ENCODE assay signal across 10 cellular contexts in genomic region chr21:38351961-38352521, GRCh38.
A peak's percentile ranks its signal among the peaks of the same experiment; 100 is the strongest.
DNase-seq lines count a peak whose midpoint lies in the region; ATAC-seq, FAIRE-seq and TF ChIP-seq lines count a peak whose summit lies in the region.
"Had no signal": no experiment of that assay in that cellular context is flagged by ENCODE, and none has a peak within 500 bp of the region (broad histone marks: within the 10 kb centered on the region; RNA-seq: fewer than 3 reads in every experiment).

No MANE protein-coding gene starts in this region.

- TF ChIP-seq POLR2A in upper lobe of left lung (IDR thresholded peaks at IDR 0.05), result peak in 1 of 4 donors; percentile 21

- peak; percentile 68 for FAIRE-seq in RCC 7860 (lab: Jason Lieb, UNC)

- H3K36me3 Mint-ChIP-seq in activated CD4-positive, alpha-beta T cell treated with anti-CD3 and anti-CD28 coated beads, Interleukin-2, amount 10 ng/mL, durations not matched to agents 24 days and 14 days (ENCODE audit: low read depth), result no peaks in the 10 kb centered on the region
- no peaks in the 10 kb centered on the region for H3K36me3 Mint-ChIP-seq in activated naive CD8-positive, alpha-beta T cell treated with anti-CD3 and anti-CD28 coated beads, Interleukin-2, amount 50 U/mL, for 24 hours (ENCODE audit: low read depth)

- DNase-seq in activated CD4-positive, alpha-beta T cell treated with anti-CD3 and anti-CD28 coated beads, Interleukin-2, amount 10 ng/mL, durations not matched to agents 24 days and 14 days, result no peak
- no peak for DNase-seq in activated CD4-positive, alpha-beta T cell treated with anti-CD3 and anti-CD28 coated beads, Interleukin-2, amount 50 U/mL, for 48 hours
- DNase-seq in RCC 7860 (ENCODE audit: low spot score) (peak; percentile 70), foreskin keratinocyte (peak; percentile 82 to 89), upper lobe of left lung (no peak), NCI-H1048 (lab: John Stamatoyannopoulos, UW) (no peak)
- no peak for DNase-seq in activated naive CD8-positive, alpha-beta T cell treated with anti-CD3 and anti-CD28 coated beads, Interleukin-2, amount 50 U/mL, for 24 hours
- DNase-seq: SIG-M5 had no signal

- WGBS in upper lobe of left lung, 2 donors, result 28 to 46% methylated on average over 10 of the region's 10 CpGs

- peak overlapping the region in 3 of 4 donors; percentile 1 to 30 (median 5) for H3K4me3 ChIP-seq in upper lobe of left lung

- peak overlapping the region; percentile 72 for H3K27ac ChIP-seq in foreskin keratinocyte
- peak overlapping the region in 3 of 4 donors; percentile 35 to 76 (median 71) for H3K27ac ChIP-seq in upper lobe of left lung

- H3K36me3 ChIP-seq in upper lobe of left lung, result no peaks in the 10 kb centered on the region

- peaks cover 40% of the 10 kb centered on the region for H3K4me1 Mint-ChIP-seq in activated CD4-positive, alpha-beta T cell treated with anti-CD3 and anti-CD28 coated beads, Interleukin-2, amount 10 ng/mL, durations not matched to agents 24 days and 14 days
- H3K4me1 Mint-ChIP-seq in activated naive CD8-positive, alpha-beta T cell treated with anti-CD3 and anti-CD28 coated beads, Interleukin-2, amount 50 U/mL, for 24 hours, result peaks cover 13% of the 10 kb centered on the region
- H3K4me1 Mint-ChIP-seq: central memory CD8-positive, alpha-beta T cell had no signal

- H3K27me3 ChIP-seq in foreskin keratinocyte (no peaks in the 10 kb centered on the region), upper lobe of left lung (no peaks in the 10 kb centered on the region)

- peak overlapping the region; percentile 79 for H3K27ac Mint-ChIP-seq in activated CD4-positive, alpha-beta T cell treated with anti-CD3 and anti-CD28 coated beads, Interleukin-2, amount 10 ng/mL, durations not matched to agents 24 days and 14 days
- no peak overlapping the region for H3K27ac Mint-ChIP-seq in activated naive CD8-positive, alpha-beta T cell treated with anti-CD3 and anti-CD28 coated beads, Interleukin-2, amount 50 U/mL, for 24 hours

- peak; percentile 50 for ATAC-seq in foreskin keratinocyte
- ATAC-seq in upper lobe of left lung (ENCODE audit: low FRiP score in 2 of 2), result peak; percentile 50 to 56
- ATAC-seq in activated naive CD8-positive, alpha-beta T cell treated with anti-CD3 and anti-CD28 coated beads, Interleukin-2, amount 50 U/mL, for 24 hours, result no peak
- no peak for ATAC-seq in HG02571 (IDR thresholded peaks at IDR 0.05; ENCODE audit: unreplicated experiment)

- H3K4me3 Mint-ChIP-seq in activated CD4-positive, alpha-beta T cell treated with anti-CD3 and anti-CD28 coated beads, Interleukin-2, amount 10 ng/mL, durations not matched to agents 24 days and 14 days, result peak overlapping the region; percentile 38
- H3K4me3 Mint-ChIP-seq in activated naive CD8-positive, alpha-beta T cell treated with anti-CD3 and anti-CD28 coated beads, Interleukin-2, amount 50 U/mL, for 24 hours, result no peak overlapping the region
- H3K4me3 Mint-ChIP-seq: central memory CD8-positive, alpha-beta T cell had no signal

- H3K4me1 ChIP-seq in foreskin keratinocyte (peaks cover 15% of the 10 kb centered on the region), upper lobe of left lung (peaks cover 25 to 46% (median 35%) of the 10 kb centered on the region in 4 donors)

- H3K27me3 Mint-ChIP-seq in activated CD4-positive, alpha-beta T cell treated with anti-CD3 and anti-CD28 coated beads, Interleukin-2, amount 10 ng/mL, durations not matched to agents 24 days and 14 days, result no peaks in the 10 kb centered on the region
- H3K27me3 Mint-ChIP-seq in activated naive CD8-positive, alpha-beta T cell treated with anti-CD3 and anti-CD28 coated beads, Interleukin-2, amount 50 U/mL, for 24 hours, result peaks cover 20% of the 10 kb centered on the region

- intact Hi-C loops in activated CD4-positive, alpha-beta T cell treated with anti-CD3 and anti-CD28 coated beads, Interleukin-2, amount 10 ng/mL, durations not matched to agents 24 days and 14 days (cut with micrococcal nuclease), result loop anchor here (1.0 kb wide), 2 partner anchors 133 to 193 kb away; no protein-coding TSS in a partner anchor

- TF ChIP-seq EP300 in upper lobe of left lung (IDR thresholded peaks at IDR 0.05), result peak in 1 of 4 donors; percentile 86

- no peaks in the 10 kb centered on the region for H3K9me3 ChIP-seq in upper lobe of left lung

- H3K9me3 Mint-ChIP-seq in activated CD4-positive, alpha-beta T cell treated with anti-CD3 and anti-CD28 coated beads, Interleukin-2, amount 10 ng/mL, durations not matched to agents 24 days and 14 days, result no peaks in the 10 kb centered on the region
- no peaks in the 10 kb centered on the region for H3K9me3 Mint-ChIP-seq in activated naive CD8-positive, alpha-beta T cell treated with anti-CD3 and anti-CD28 coated beads, Interleukin-2, amount 50 U/mL, for 24 hours
- H3K9me3 Mint-ChIP-seq: central memory CD8-positive, alpha-beta T cell had no signal

- TF ChIP-seq CTCF in foreskin keratinocyte (conservative IDR thresholded peaks at IDR 0.05) (peak; percentile 1), upper lobe of left lung (IDR thresholded peaks at IDR 0.05) (no peak)

Comparison
In these comparisons a context has a peak if more than half of its experiments do, and no peak if none do; other contexts are left out.
1. DNase-seq: peak in RCC 7860 (single experiment) and foreskin keratinocyte (2 of 2); none in activated CD4-positive, alpha-beta T cell treated with anti-CD3 and anti-CD28 coated beads, Interleukin-2, amount 10 ng/mL, durations not matched to agents 24 days and 14 days (single experiment), activated CD4-positive, alpha-beta T cell treated with anti-CD3 and anti-CD28 coated beads, Interleukin-2, amount 50 U/mL, for 48 hours (0 of 2), upper lobe of left lung (0 of 2), NCI-H1048 (single experiment) and activated naive CD8-positive, alpha-beta T cell treated with anti-CD3 and anti-CD28 coated beads, Interleukin-2, amount 50 U/mL, for 24 hours (single experiment).
2. ATAC-seq: peak in foreskin keratinocyte (single experiment) and upper lobe of left lung (2 of 2); none in activated naive CD8-positive, alpha-beta T cell treated with anti-CD3 and anti-CD28 coated beads, Interleukin-2, amount 50 U/mL, for 24 hours (single experiment) and HG02571 (single experiment).